Comparison of ENCODE assay signal across 9 cellular contexts in genomic region chr1:15153842-15154479, GRCh38. TPM values are rescaled to one million over a fixed set of nuclear protein-coding genes. Genes with fewer than 3 reads are reported as not detected.
DNase-seq lines count a peak whose midpoint lies in the region; ATAC-seq and TF ChIP-seq lines count a peak whose summit lies in the region.
"Had no signal": no experiment of that assay in that cellular context is flagged by ENCODE, and none has a peak within 500 bp of the region (broad histone marks: within the 10 kb centered on the region; RNA-seq: fewer than 3 reads in every experiment).

No MANE protein-coding gene starts in this region.

- intact Hi-C loops in lower lobe of right lung (cut with DNase I), result no loop called here

- H3K4me1 Mint-ChIP-seq in HFFc6 (ENCODE audit: low read depth), result peaks cover 46% of the 10 kb centered on the region
- H3K4me1 Mint-ChIP-seq in T-cell, result peaks cover 21 to 39% (median 30%) of the 10 kb centered on the region in 3 donors

- H3K27ac ChIP-seq in ectodermal cell (ENCODE audit: insufficient read depth, low read depth, low read length, poor library complexity, severe bottlenecking) (no peak overlapping the region), lower lobe of right lung (peak overlapping the region; percentile 93)

- H3K4me3 ChIP-seq in ectodermal cell (ENCODE audit: insufficient read depth, low read depth, low read length), result peak overlapping the region; percentile 68
- H3K4me3 ChIP-seq in lower lobe of right lung, result peak overlapping the region; percentile 77

- H3K27me3 Mint-ChIP-seq in HFFc6 (ENCODE audit: insufficient read depth) (peaks cover 7% of the 10 kb centered on the region; the same call in 1 of the 2 replicates), T-cell (peaks cover 44 to 54% of the 10 kb centered on the region in 2 donors)

- H3K9me3 Mint-ChIP-seq in HFFc6, result peaks cover 5% of the 10 kb centered on the region; the same call in 1 of the 2 replicates
- peaks cover 0 to 4% (median 0%) of the 10 kb centered on the region in 3 donors for H3K9me3 Mint-ChIP-seq in T-cell

- POLR2A ChIA-PET in T-cell (lab: Charles Lee), result no interaction called here

- ATAC-seq in T-cell (replicated peaks in 1 of 4) (peak in 1 of 4 experiments; percentile 17), lower lobe of right lung (peak; percentile 65 to 68)

- peak; percentile 77 for DNase-seq in D341Med (ENCODE audit: low spot score)
- DNase-seq in HFFc6, result peak; percentile 26
- peak in 1 of 34 experiments; percentile 18 for DNase-seq in T-cell
- DNase-seq in lower lobe of right lung, result peak; percentile 75
- DNase-seq in stimulated activated CD8-positive, alpha-beta memory T cell treated with anti-CD3 and anti-CD28 coated beads, Interleukin-4, amount 100 ng/mL, for 48 hours, result peak; percentile 71
- DNase-seq in GM19240 (ENCODE audit: insufficient read length, low spot score), result no peak
- DNase-seq in NCI-H187 (lab: John Stamatoyannopoulos, UW), result no peak

- H3K4me3 Mint-ChIP-seq in HFFc6 (peak overlapping the region; percentile 91), T-cell (peak overlapping the region; percentile 53 to 64 (median 53))

- CTCF ChIA-PET in T-cell (lab: Charles Lee), result no interaction called here

- no peaks in the 10 kb centered on the region for H3K9me3 ChIP-seq in ectodermal cell (ENCODE audit: control insufficient read depth, low read length)
- no peaks in the 10 kb centered on the region for H3K9me3 ChIP-seq in lower lobe of right lung

- 1% methylated on average over 74 of the region's 74 CpGs for WGBS in ectodermal cell, 2 experiments

- peak; percentile 86 for TF ChIP-seq CTCF in HFFc6 (IDR thresholded peaks at IDR 0.05)
- TF ChIP-seq CTCF in lower lobe of right lung (IDR thresholded peaks at IDR 0.05), result peak; percentile 71

- H3K27me3 ChIP-seq in ectodermal cell (ENCODE audit: control insufficient read depth, insufficient read depth, low read length, poor library complexity, severe bottlenecking) (peaks cover 47% of the 10 kb centered on the region), lower lobe of right lung (ENCODE audit: low read depth) (no peaks in the 10 kb centered on the region)

- no peaks in the 10 kb centered on the region for H3K4me1 ChIP-seq in ectodermal cell (ENCODE audit: control insufficient read depth, insufficient read depth, low read length)
- peaks cover 45% of the 10 kb centered on the region for H3K4me1 ChIP-seq in lower lobe of right lung

- no peaks in the 10 kb centered on the region for H3K36me3 Mint-ChIP-seq in HFFc6 (ENCODE audit: low read depth)
- no peaks in the 10 kb centered on the region for H3K36me3 Mint-ChIP-seq in T-cell

- H3K36me3 ChIP-seq in ectodermal cell (ENCODE audit: control insufficient read depth, insufficient read depth, low read length) (no peaks in the 10 kb centered on the region), lower lobe of right lung (no peaks in the 10 kb centered on the region)

- H3K27ac Mint-ChIP-seq in HFFc6 (peak overlapping the region; percentile 82), T-cell (no peak overlapping the region)

RNA-seq across cellular contexts. Expression of gene TMEM51, which starts 0.4 kb away (rescaled TPM):
- 1 to 10 TPM; 4.8 to 6.8 (median 6.6) TPM for total RNA-seq in HFFc6 (2021; fragmentation: NEBNext Ultra II Directional; extraction: Animal tissue kit (Norgen Biotek cat#: 25700))
- total RNA-seq in T-cell (under 1 TPM in 2 of 5 donors, not detected in 3; 0.23 to 0.26 TPM), lower lobe of right lung (18.4 TPM)
- polyA plus RNA-seq in ectodermal cell (2013, experiment 1 of 4), result 9.0 TPM
- 8.4 TPM for polyA plus RNA-seq in ectodermal cell (2013, experiment 2 of 4)
- 7.7 TPM for polyA plus RNA-seq in ectodermal cell (2013, experiment 3 of 4)
- polyA plus RNA-seq in ectodermal cell (2013, experiment 4 of 4), result 8.1 TPM
- total RNA-seq: activated CD8-positive, alpha-beta memory T cell treated with anti-CD3 and anti-CD28 coated beads for 36 hours had no signal

Comparison
In these comparisons a context has a peak if more than half of its experiments do, and no peak if none do; other contexts are left out.
1. DNase-seq: peak in D341Med (single experiment), HFFc6 (single experiment), lower lobe of right lung (single experiment) and stimulated activated CD8-positive, alpha-beta memory T cell treated with anti-CD3 and anti-CD28 coated beads, Interleukin-4, amount 100 ng/mL, for 48 hours (single experiment); none in GM19240 (single experiment) and NCI-H187 (0 of 2).
2. RNA of gene TMEM51, which starts 0.4 kb away (total RNA-seq): 18.4 TPM in lower lobe of right lung (single experiment) and 4.8 to 6.8 TPM in HFFc6; 0.23 to 0.26 TPM in T-cell; every median in the first group is over 4 times any median in the second.